ENCODE assay signal across 8 cellular contexts in the genomic region with DNA sequence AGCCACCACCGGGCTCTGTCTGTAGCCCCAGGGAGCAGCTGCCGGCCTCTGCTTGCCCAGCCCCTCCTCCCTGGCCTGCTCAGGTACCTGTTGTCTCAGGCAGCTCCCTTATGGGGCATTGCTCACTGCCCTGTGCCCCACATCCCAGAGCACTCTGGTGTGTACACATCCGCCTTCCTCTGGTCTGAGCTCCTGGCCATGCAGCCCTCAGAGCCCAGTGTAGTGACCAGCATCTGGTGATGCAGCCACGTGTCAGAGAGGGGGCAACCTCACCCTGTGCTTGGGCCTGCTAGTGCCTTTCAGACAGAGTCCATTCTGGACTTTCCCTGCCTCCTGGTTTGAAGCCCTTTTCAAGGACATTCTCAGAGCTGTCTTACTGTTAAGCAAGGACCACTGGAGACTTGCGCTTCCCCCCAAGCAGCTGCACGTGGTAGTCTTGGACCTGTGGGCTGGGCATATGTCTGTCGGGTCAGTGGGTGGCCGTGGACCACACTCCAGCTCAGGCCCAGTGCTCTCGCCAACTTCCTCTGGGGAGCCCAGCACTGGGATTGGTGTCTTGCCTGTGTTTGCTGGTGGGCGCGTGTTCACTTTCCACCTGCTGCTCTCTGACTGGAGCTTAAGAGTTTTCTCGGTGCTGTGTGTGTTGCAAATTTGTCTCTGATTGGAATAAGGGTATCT. TPM values are rescaled to one million over a fixed set of nuclear protein-coding genes. Genes with fewer than 3 reads are reported as not detected.
DNase-seq lines count a peak whose midpoint lies in the region; ATAC-seq and TF ChIP-seq lines count a peak whose summit lies in the region.

No MANE protein-coding gene starts in this region.

- H3K27me3 ChIP-seq in H7 (ENCODE audit: control insufficient read depth, insufficient read depth, low read length), result no peaks in the 10 kb centered on the region

- peak overlapping the region; percentile 14; the same call in 1 of the 2 replicates for H3K4me3 ChIP-seq in GM12864 (ENCODE audit: low read depth, low read length)
- H3K4me3 ChIP-seq in H7 (ENCODE audit: insufficient read depth, low read depth, low read length), result no peak overlapping the region

- CTCF ChIA-PET in activated B cell treated with CpG ODN at 0.5 μM for 24 hours (lab: Charles Lee), result interaction anchor here (0.8 to 2.8 kb wide), 7 partner anchors 9 to 117 kb away, joined by 3 to 12 read pairs (median 5); no protein-coding TSS in a partner anchor

- TF ChIP-seq CTCF in GM12864 (IDR thresholded peaks at IDR 0.05; ENCODE audit: low read depth, low read length, missing control alignments) (no peak), activated B cell treated with CpG ODN at 0.5 μM for 24 hours (IDR thresholded peaks at IDR 0.05) (no peak)

- DNase-seq in GM12864 (ENCODE audit: low read depth), result no peak
- peak; percentile 46 for DNase-seq in H7
- DNase-seq in activated B cell treated with CpG ODN at 0.5 μM for 24 hours, result no peak
- DNase-seq in naive thymus-derived CD8-positive, alpha-beta T cell, result no peak
- DNase-seq in activated CD4-positive, CD25-positive, alpha-beta regulatory T cell treated with anti-CD3 and anti-CD28 coated beads, Interleukin-2, amount 50 U/mL, for 72 hours, result no peak
- no peak for DNase-seq in NOMO-1 (lab: John Stamatoyannopoulos, UW; ENCODE audit: unreplicated experiment in 2 of 2)
- no peak for DNase-seq in cortex of kidney (lab: John Stamatoyannopoulos, UW)

- no peaks in the 10 kb centered on the region for H3K27me3 Mint-ChIP-seq in activated B cell treated with CpG ODN at 0.5 μM for 24 hours
- no peaks in the 10 kb centered on the region for H3K27me3 Mint-ChIP-seq in naive thymus-derived CD8-positive, alpha-beta T cell

- ATAC-seq in activated B cell treated with CpG ODN at 0.5 μM for 24 hours (ENCODE audit: low read depth) (peak; percentile 5), GM21360 (IDR thresholded peaks at IDR 0.05; ENCODE audit: unreplicated experiment) (no peak)
- ATAC-seq in naive thymus-derived CD8-positive, alpha-beta T cell, result peak in 1 of 2 donors; percentile 20

- POLR2A ChIA-PET in activated B cell treated with CpG ODN at 0.5 μM for 24 hours (lab: Charles Lee), result interaction anchor here (0.5 to 6.5 kb wide), 7 partner anchors 9 to 1934 kb away, joined by 3 to 60 read pairs (median 4); a partner anchor contains a TSS
- POLR2A ChIA-PET in naive thymus-derived CD8-positive, alpha-beta T cell (lab: Charles Lee), result interaction anchor here (0.5 to 7.0 kb wide), 13 partner anchors 8 to 117 kb away, joined by 3 to 49 read pairs (median 7); a partner anchor contains a TSS

- peak overlapping the region; percentile 95 for H3K27ac Mint-ChIP-seq in activated B cell treated with CpG ODN at 0.5 μM for 24 hours
- H3K27ac Mint-ChIP-seq in naive thymus-derived CD8-positive, alpha-beta T cell, result peak overlapping the region; percentile 91 to 96 (median 93)

- intact Hi-C loops in activated B cell treated with CpG ODN at 0.5 μM for 24 hours (cut with micrococcal nuclease), result loop anchor here (5.0 to 10.0 kb wide), 3 partner anchors 118 to 530 kb away; a partner anchor contains a TSS

- no peaks in the 10 kb centered on the region for H3K9me3 Mint-ChIP-seq in activated B cell treated with CpG ODN at 0.5 μM for 24 hours
- no peaks in the 10 kb centered on the region for H3K9me3 Mint-ChIP-seq in naive thymus-derived CD8-positive, alpha-beta T cell

- peaks cover 29% of the 10 kb centered on the region for H3K36me3 Mint-ChIP-seq in activated B cell treated with CpG ODN at 0.5 μM for 24 hours (ENCODE audit: low read depth)
- peaks cover 0 to 35% (median 9%) of the 10 kb centered on the region in 3 donors for H3K36me3 Mint-ChIP-seq in naive thymus-derived CD8-positive, alpha-beta T cell

- H3K36me3 ChIP-seq in H7 (replicated peaks; ENCODE audit: control insufficient read depth, insufficient read depth, low read length), result no peaks in the 10 kb centered on the region

- peak overlapping the region; percentile 74 for H3K4me3 Mint-ChIP-seq in activated B cell treated with CpG ODN at 0.5 μM for 24 hours
- H3K4me3 Mint-ChIP-seq in naive thymus-derived CD8-positive, alpha-beta T cell, result peak overlapping the region; percentile 73 to 88 (median 80)

- H3K4me1 Mint-ChIP-seq in activated B cell treated with CpG ODN at 0.5 μM for 24 hours, result peaks cover 90% of the 10 kb centered on the region
- peaks cover 58 to 95% (median 93%) of the 10 kb centered on the region in 4 donors for H3K4me1 Mint-ChIP-seq in naive thymus-derived CD8-positive, alpha-beta T cell

RNA-seq across cellular contexts. Expression of a gene that starts 30.7 kb away (rescaled TPM):
- total RNA-seq in H7 (2014; rRNA removed; shearing (Covaris generic)), result 10.3 and 15.9 TPM in 2 replicates
- total RNA-seq in activated B cell treated with CpG ODN at 0.5 μM for 24 hours, result 140 and 188 TPM in 2 replicates
- 100 to 1,000 TPM; 300 to 315 TPM for total RNA-seq in naive thymus-derived CD8-positive, alpha-beta T cell
- 10 to 100 TPM; 29.3 to 44.5 (median 31.6) TPM for polyA plus RNA-seq in naive thymus-derived CD8-positive, alpha-beta T cell
